Comparison of ENCODE assay signal across 13 cellular contexts in genomic region chr1:205042911-205043806, GRCh38. TPM values are rescaled to one million over a fixed set of nuclear protein-coding genes. Genes with fewer than 3 reads are reported as not detected.
DNase-seq lines count a peak whose midpoint lies in the region; ATAC-seq and TF ChIP-seq lines count a peak whose summit lies in the region.
"Had no signal": no experiment of that assay in that cellular context is flagged by ENCODE, and none has a peak within 500 bp of the region (broad histone marks: within the 10 kb centered on the region; RNA-seq: fewer than 3 reads in every experiment).

CNTN2 (plus strand) TSS chr1:205043212; CDS start chr1:205053186, 9,974 bp downstream.

- H3K9me3 ChIP-seq in neural cell (ENCODE audit: low read length) (no peaks in the 10 kb centered on the region), mucosa of descending colon (no peaks in the 10 kb centered on the region)

- no peak for TF ChIP-seq EP300 in neural cell (conservative IDR thresholded peaks at IDR 0.05; ENCODE audit: poor library complexity, severe bottlenecking)

- H3K27me3 ChIP-seq in neural cell (ENCODE audit: insufficient read depth, low read depth, low read length) = peaks cover 10% of the 10 kb centered on the region

- TF ChIP-seq CTCF in coronary artery (IDR thresholded peaks at IDR 0.05) = no peak
- no peak for TF ChIP-seq CTCF in neural cell (IDR thresholded peaks at IDR 0.05; ENCODE audit: poor library complexity, severe bottlenecking)
- no peak for TF ChIP-seq CTCF in mucosa of descending colon (IDR thresholded peaks at IDR 0.05)

- no peaks in the 10 kb centered on the region for H3K79me2 ChIP-seq in neural cell (replicated peaks; ENCODE audit: insufficient read depth, low read length)

- intact Hi-C loops in mucosa of descending colon (cut with DNase I, micrococcal nuclease) = no loop called here

- H4K20me1 ChIP-seq in neural cell (ENCODE audit: insufficient read depth) = no peaks in the 10 kb centered on the region

- H2AFZ ChIP-seq in neural cell (ENCODE audit: low read depth, low read length) = peak within 1 kb of the TSS; percentile 27

- H3K36me3 ChIP-seq in neural cell (ENCODE audit: insufficient read depth, low read length) (no peaks in the 10 kb centered on the region), mucosa of descending colon (ENCODE audit: low read depth) (no peaks in the 10 kb centered on the region)

- peak within 1 kb of the TSS; percentile 19 for H3K4me2 ChIP-seq in neural cell (ENCODE audit: low read length)

- no peak for TF ChIP-seq RAD21 in neural cell (conservative IDR thresholded peaks at IDR 0.05)

- no peak for ATAC-seq in mucosa of descending colon
- ATAC-seq: natural killer cell had no signal

- DNase-seq in DMS 273 (lab: John Stamatoyannopoulos, UW; ENCODE audit: unreplicated experiment) (peak; percentile 85), NCI-H146 treated with DMSO at 0.1 percent for 48 hours (lab: John Stamatoyannopoulos, UW; ENCODE audit: unreplicated experiment) (peak; percentile 58), coronary artery (ENCODE audit: low spot score) (no peak), LoVo (ENCODE audit: low spot score) (no peak), GM19240 (ENCODE audit: insufficient read length, low spot score) (no peak), SKM-1 (lab: John Stamatoyannopoulos, UW; ENCODE audit: unreplicated experiment) (no peak), mucosa of descending colon (no peak)
- DNase-seq: activated B cell treated with CpG ODN at 0.5 μM for 24 hours; activated effector memory CD4-positive, alpha-beta T cell treated with anti-CD3 and anti-CD28 coated beads, Interleukin-2, amount 50 U/mL, for 16 hours; natural killer cell; RPMI8226; stimulated activated CD4-positive, alpha-beta T cell treated with anti-CD3 and anti-CD28 coated beads, Interleukin-2, amount 100 ng/mL, for 48 hours had no signal

- H3K9ac ChIP-seq in neural cell (ENCODE audit: low read length) = peak within 1 kb of the TSS; percentile 53

- H3K9me2 ChIP-seq in neural cell (ENCODE audit: insufficient read depth, low read length) = no peaks in the 10 kb centered on the region

- H3K27ac ChIP-seq in coronary artery (no peak within 1 kb of the TSS), neural cell (ENCODE audit: low read length) (no peak within 1 kb of the TSS)

- no peaks in the 10 kb centered on the region for H3K4me1 ChIP-seq in mucosa of descending colon (ENCODE audit: low read depth)

- H3K4me3 ChIP-seq in coronary artery = peak within 1 kb of the TSS; percentile 49
- H3K4me3 ChIP-seq in neural cell (ENCODE audit: low read length) = peak within 1 kb of the TSS; percentile 61
- no peak within 1 kb of the TSS for H3K4me3 ChIP-seq in mucosa of descending colon

- H3F3A ChIP-seq in neural cell (ENCODE audit: insufficient read depth, low read length, poor library complexity, severe bottlenecking) = no peaks in the 10 kb centered on the region

TF ChIP-seq in neural cell, 6 proteins besides CTCF, POLR2A, EP300 and RAD21:
- TF ChIP-seq SMC3 (conservative IDR thresholded peaks at IDR 0.05; ENCODE audit: poor library complexity) (no peak), POLR2AphosphoS5 (IDR thresholded peaks at IDR 0.05) (peak; percentile 14), MXI1 (conservative IDR thresholded peaks at IDR 0.05; ENCODE audit: poor library complexity, severe bottlenecking) (peak; percentile 32)
TF ChIP-seq in neural cell: peak in this region for 2.

RNA-seq across cellular contexts. Expression of gene CNTN2, which starts in this region (rescaled TPM):
- 3.2 and 5.0 TPM in 2 replicates for polyA plus RNA-seq in neural cell
- 14.1 and 14.9 TPM in 2 replicates for polyA minus RNA-seq in neural cell
- 1 to 10 TPM in 1 of 3 donors, under 1 TPM in 2; 0.43 to 6.8 (median 0.51) TPM for total RNA-seq in mucosa of descending colon
- total RNA-seq: activated B cell treated with CpG ODN at 0.5 μM for 24 hours, natural killer cell had no signal

Comparison
In these comparisons a context has a peak if more than half of its experiments do, and no peak if none do; other contexts are left out.
1. DNase-seq: peak in DMS 273 (single experiment) and NCI-H146 treated with DMSO at 0.1 percent for 48 hours (single experiment); none in coronary artery (single experiment), LoVo (single experiment), GM19240 (single experiment), SKM-1 (single experiment) and mucosa of descending colon (0 of 3).